10 cellular contexts compared by ENCODE assay signal in the genomic region with DNA sequence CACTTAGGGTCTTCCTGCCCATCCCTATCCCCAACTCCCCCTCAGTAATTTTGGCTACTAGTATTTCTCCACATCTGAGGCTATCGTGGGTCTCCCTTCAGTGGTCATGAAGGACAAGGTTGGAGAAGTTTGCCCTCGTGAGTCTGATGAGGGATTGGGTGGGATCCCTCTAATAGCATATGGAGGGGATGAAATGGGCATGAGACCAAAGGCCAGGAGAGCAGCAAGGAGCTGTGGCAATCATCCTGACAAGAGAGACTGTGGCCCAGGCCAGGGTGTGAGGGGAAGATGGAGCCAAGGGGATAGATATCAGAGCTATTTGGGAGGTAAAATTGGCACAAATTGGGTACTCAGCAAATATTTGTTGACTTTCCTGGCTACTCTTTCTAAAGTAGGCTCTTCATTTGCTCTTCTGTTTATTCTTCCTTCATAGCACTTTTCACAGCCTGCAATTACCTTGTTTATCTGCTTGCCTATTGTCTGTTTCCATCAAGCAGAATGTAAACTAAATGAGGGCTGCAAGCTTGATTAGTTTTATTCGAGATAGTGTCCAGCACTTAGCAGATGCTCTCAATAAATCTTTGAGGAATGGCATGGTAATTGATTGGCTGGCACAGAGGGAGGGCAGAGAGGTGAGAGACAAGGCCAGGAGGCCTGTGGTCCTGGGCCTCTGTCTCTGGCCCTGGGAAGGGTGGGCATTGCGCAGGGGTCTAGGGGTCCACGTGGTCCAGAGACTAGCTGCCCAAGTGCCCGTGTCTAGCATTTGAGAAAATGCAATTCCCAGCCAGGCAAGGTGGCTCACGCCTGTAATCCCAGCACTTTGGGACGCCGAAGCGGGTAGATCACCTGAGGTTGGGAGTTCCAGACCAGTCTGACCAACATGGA. TPM values are rescaled to one million over a fixed set of nuclear protein-coding genes. Genes with fewer than 3 reads are reported as not detected.
DNase-seq lines count a peak whose midpoint lies in the region; ATAC-seq lines count a peak whose summit lies in the region.
"Had no signal": no experiment of that assay in that cellular context is flagged by ENCODE, and none has a peak within 500 bp of the region (broad histone marks: within the 10 kb centered on the region; RNA-seq: fewer than 3 reads in every experiment).

No MANE protein-coding gene starts in this region.

- H3K4me3 ChIP-seq in mucosa of stomach (ENCODE audit: low read length): no peak overlapping the region
- no peak overlapping the region for H3K4me3 ChIP-seq in aorta (ENCODE audit: low read length in 2 of 2)

- peak overlapping the region; percentile 87 for H3K9ac ChIP-seq in mucosa of stomach (ENCODE audit: low read length)

- peak overlapping the region; percentile 97 for H3K27ac Mint-ChIP-seq in stimulated activated naive CD8-positive, alpha-beta T cell treated with anti-CD3 and anti-CD28 coated beads, Interleukin-15, Interleukin-2, amounts not matched to agents 100 ng/mL and 50 ng/mL, for 24 hours
- H3K27ac Mint-ChIP-seq in activated T-cell treated with anti-CD3 and anti-CD28 coated beads, Interleukin-2, amount 50 U/mL, for 72 hours: peak overlapping the region; percentile 91

- no peaks in the 10 kb centered on the region for H3K9me3 Mint-ChIP-seq in stimulated activated naive CD8-positive, alpha-beta T cell treated with anti-CD3 and anti-CD28 coated beads, Interleukin-15, Interleukin-2, amounts not matched to agents 100 ng/mL and 50 ng/mL, for 24 hours
- no peaks in the 10 kb centered on the region for H3K9me3 Mint-ChIP-seq in activated T-cell treated with anti-CD3 and anti-CD28 coated beads, Interleukin-2, amount 50 U/mL, for 72 hours

- H3K4me1 Mint-ChIP-seq in stimulated activated naive CD8-positive, alpha-beta T cell treated with anti-CD3 and anti-CD28 coated beads, Interleukin-15, Interleukin-2, amounts not matched to agents 100 ng/mL and 50 ng/mL, for 24 hours (ENCODE audit: low read depth): peaks cover 35% of the 10 kb centered on the region
- peaks cover 44% of the 10 kb centered on the region for H3K4me1 Mint-ChIP-seq in activated T-cell treated with anti-CD3 and anti-CD28 coated beads, Interleukin-2, amount 50 U/mL, for 72 hours (ENCODE audit: low read depth)

- intact Hi-C loops in aorta (cut with DNase I): no loop called here

- peaks cover 9% of the 10 kb centered on the region for H3K36me3 ChIP-seq in mucosa of stomach (ENCODE audit: control insufficient read depth, insufficient read depth, low read length)
- H3K36me3 ChIP-seq in aorta (ENCODE audit: control insufficient read depth in 1 of 2, insufficient read depth in 2 of 2, low read length in 1 of 2): no peaks in the 10 kb centered on the region

- H3K9me3 ChIP-seq in mucosa of stomach (ENCODE audit: control insufficient read depth, low read length) (no peaks in the 10 kb centered on the region), aorta (ENCODE audit: control insufficient read depth, low read length) (no peaks in the 10 kb centered on the region)
- H3K9me3 ChIP-seq: HAP-1 had no signal

- H3K36me3 Mint-ChIP-seq in stimulated activated naive CD8-positive, alpha-beta T cell treated with anti-CD3 and anti-CD28 coated beads, Interleukin-15, Interleukin-2, amounts not matched to agents 100 ng/mL and 50 ng/mL, for 24 hours (ENCODE audit: low read depth): peaks cover 26% of the 10 kb centered on the region
- peaks cover 13 to 16% of the 10 kb centered on the region in 2 donors for H3K36me3 Mint-ChIP-seq in activated T-cell treated with anti-CD3 and anti-CD28 coated beads, Interleukin-2, amount 50 U/mL, for 72 hours (ENCODE audit: insufficient read depth in 2 of 2)

- H3K27me3 ChIP-seq in mucosa of stomach (ENCODE audit: control insufficient read depth, insufficient read depth, low read length): no peaks in the 10 kb centered on the region
- no peaks in the 10 kb centered on the region for H3K27me3 ChIP-seq in aorta (ENCODE audit: control insufficient read depth in 1 of 2, insufficient read depth in 2 of 2, low read length in 1 of 2)

- 92% methylated on average over 10 of the region's 10 CpGs for WGBS in aorta, 2 donors

- DNase-seq in stimulated activated naive CD8-positive, alpha-beta T cell treated with anti-CD3 and anti-CD28 coated beads, Interleukin-15, Interleukin-2, amounts not matched to agents 100 U/mL and 50 U/mL, for 24 hours: no peak
- DNase-seq in activated T-cell treated with anti-CD3 and anti-CD28 coated beads, Interleukin-2, amount 50 U/mL, for 72 hours: no peak
- DNase-seq in aorta: peak; percentile 47 to 65
- DNase-seq in pons (ENCODE audit: low spot score): no peak
- DNase-seq in glomerular visceral epithelial cell (ENCODE audit: extremely low spot score): no peak
- DNase-seq in SK-N-DZ (ENCODE audit: low spot score): no peak

- no peaks in the 10 kb centered on the region for H3K27me3 Mint-ChIP-seq in stimulated activated naive CD8-positive, alpha-beta T cell treated with anti-CD3 and anti-CD28 coated beads, Interleukin-15, Interleukin-2, amounts not matched to agents 100 ng/mL and 50 ng/mL, for 24 hours
- H3K27me3 Mint-ChIP-seq in activated T-cell treated with anti-CD3 and anti-CD28 coated beads, Interleukin-2, amount 50 U/mL, for 72 hours (ENCODE audit: low read depth): no peaks in the 10 kb centered on the region

- no peak overlapping the region for H3K4me3 Mint-ChIP-seq in stimulated activated naive CD8-positive, alpha-beta T cell treated with anti-CD3 and anti-CD28 coated beads, Interleukin-15, Interleukin-2, amounts not matched to agents 100 ng/mL and 50 ng/mL, for 24 hours
- H3K4me3 Mint-ChIP-seq in activated T-cell treated with anti-CD3 and anti-CD28 coated beads, Interleukin-2, amount 50 U/mL, for 72 hours: peak overlapping the region; percentile 93 to 98

- no peak for ATAC-seq in stimulated activated naive CD8-positive, alpha-beta T cell treated with anti-CD3 and anti-CD28 coated beads, Interleukin-15, Interleukin-2, amounts not matched to agents 100 U/mL and 50 U/mL, for 24 hours
- no peak for ATAC-seq in activated T-cell treated with anti-CD3 and anti-CD28 coated beads, Interleukin-2, amount 50 U/mL, for 72 hours (replicated peaks in 1 of 2)
- no peak for ATAC-seq in aorta (ENCODE audit: low FRiP score)

- H3K27ac ChIP-seq in aorta (ENCODE audit: low read depth in 1 of 2, low read length in 2 of 2): peak overlapping the region in 1 of 2 donors; percentile 17

- peaks cover 11% of the 10 kb centered on the region for H3K4me1 ChIP-seq in mucosa of stomach (ENCODE audit: control insufficient read depth, insufficient read depth, low read length)
- no peaks in the 10 kb centered on the region for H3K4me1 ChIP-seq in aorta (ENCODE audit: control insufficient read depth in 1 of 2, insufficient read depth in 2 of 2, low read length in 2 of 2)
- H3K4me1 ChIP-seq: HAP-1 had no signal

RNA-seq across cellular contexts. Expression of gene PLK3, which starts 1.5 kb away (rescaled TPM):
- total RNA-seq in activated T-cell treated with anti-CD3 and anti-CD28 coated beads, Interleukin-2, amount 50 U/mL, for 72 hours: 10 to 100 TPM; 53.4 to 60.7 TPM
- total RNA-seq in aorta: 10 to 100 TPM; 28.8 to 84.3 TPM
- polyA plus RNA-seq in aorta: 10 to 100 TPM; 16.2 to 73.3 TPM
- 2.8 and 5.9 TPM in 2 replicates for polyA plus RNA-seq in SK-N-DZ (2014; cell fraction: cytosol; rRNA removed)
- 7.5 and 12.4 TPM in 2 replicates for polyA plus RNA-seq in SK-N-DZ (2014; cell fraction: nucleus; rRNA removed)

RNA-seq across cellular contexts. Expression of gene DYNLT4, which starts 8.4 kb away (rescaled TPM):
- total RNA-seq in activated T-cell treated with anti-CD3 and anti-CD28 coated beads, Interleukin-2, amount 50 U/mL, for 72 hours: 1 to 10 TPM in 1 of 2 donors, not detected in 1; 1.5 TPM
- total RNA-seq in aorta: under 1 TPM; 0.81 to 0.87 TPM
- 1 to 10 TPM in 1 of 2 donors, not detected in 1; 3.0 TPM for polyA plus RNA-seq in aorta
- not detected in 2 replicates for polyA plus RNA-seq in SK-N-DZ (2014; cell fraction: cytosol; rRNA removed)
- not detected in 2 replicates for polyA plus RNA-seq in SK-N-DZ (2014; cell fraction: nucleus; rRNA removed)
- total RNA-seq: Daoy had no signal

RNA-seq across cellular contexts. Expression of gene BTBD19, which starts 9.6 kb away (rescaled TPM):
- total RNA-seq in activated T-cell treated with anti-CD3 and anti-CD28 coated beads, Interleukin-2, amount 50 U/mL, for 72 hours: 10 to 100 TPM in 1 of 2 donors, 1 to 10 TPM in 1; 9.4 to 16.8 TPM
- 10 to 100 TPM; 38.5 to 41.1 TPM for total RNA-seq in aorta
- polyA plus RNA-seq in aorta: 10 to 100 TPM in 1 of 2 donors, 1 to 10 TPM in 1; 5.1 to 35.4 TPM
- 0.53 and 0.97 TPM in 2 replicates for polyA plus RNA-seq in SK-N-DZ (2014; cell fraction: cytosol; rRNA removed)
- 1.5 and 2.5 TPM in 2 replicates for polyA plus RNA-seq in SK-N-DZ (2014; cell fraction: nucleus; rRNA removed)

RNA-seq across cellular contexts. Expression of gene BEST4, which starts 10.8 kb away (rescaled TPM):
- 1 to 10 TPM; 2.5 to 2.6 TPM for total RNA-seq in activated T-cell treated with anti-CD3 and anti-CD28 coated beads, Interleukin-2, amount 50 U/mL, for 72 hours
- total RNA-seq in aorta: under 1 TPM; 0.30 to 0.32 TPM
- 1 to 10 TPM; 1.1 to 1.8 TPM for polyA plus RNA-seq in aorta
- polyA plus RNA-seq in SK-N-DZ (2014; cell fraction: cytosol; rRNA removed): not detected in 2 replicates
- not detected in 2 replicates for polyA plus RNA-seq in SK-N-DZ (2014; cell fraction: nucleus; rRNA removed)
- total RNA-seq: Daoy had no signal

RNA-seq across cellular contexts. Expression of gene RPS8, which starts 23.4 kb away (rescaled TPM):
- 1,000 to 10,000 TPM; 2,862 to 3,010 TPM for total RNA-seq in activated T-cell treated with anti-CD3 and anti-CD28 coated beads, Interleukin-2, amount 50 U/mL, for 72 hours
- 1,000 to 10,000 TPM; 1,373 to 1,500 TPM for total RNA-seq in aorta
- polyA plus RNA-seq in aorta: 1,000 to 10,000 TPM; 2,358 to 3,400 TPM
- polyA plus RNA-seq in SK-N-DZ (2014; cell fraction: cytosol; rRNA removed): 3,012 and 3,932 TPM in 2 replicates
- 1,727 and 2,442 TPM in 2 replicates for polyA plus RNA-seq in SK-N-DZ (2014; cell fraction: nucleus; rRNA removed)

Comparison
In these comparisons a context has a peak if more than half of its experiments do, and no peak if none do; other contexts are left out.
1. DNase-seq: peak in aorta (2 of 2); none in stimulated activated naive CD8-positive, alpha-beta T cell treated with anti-CD3 and anti-CD28 coated beads, Interleukin-15, Interleukin-2, amounts not matched to agents 100 U/mL and 50 U/mL, for 24 hours (single experiment), activated T-cell treated with anti-CD3 and anti-CD28 coated beads, Interleukin-2, amount 50 U/mL, for 72 hours (0 of 2), pons (single experiment), glomerular visceral epithelial cell (single experiment) and SK-N-DZ (single experiment).